Comparison of ENCODE assay signal across 8 cellular contexts in genomic region chr7:159143780-159144755, GRCh38. TPM values are rescaled to one million over a fixed set of nuclear protein-coding genes. Genes with fewer than 3 reads are reported as not detected.
DNase-seq lines count a peak whose midpoint lies in the region; ATAC-seq and TF ChIP-seq lines count a peak whose summit lies in the region.

No MANE protein-coding gene starts in this region.

- no peak overlapping the region for H3K9ac ChIP-seq in colonic mucosa (ENCODE audit: low read depth in 2 of 2, low read length in 2 of 2)

- H3K9me3 ChIP-seq in colonic mucosa = no peaks in the 10 kb centered on the region
- H3K9me3 ChIP-seq in mucosa of descending colon = no peaks in the 10 kb centered on the region
- no peaks in the 10 kb centered on the region for H3K9me3 ChIP-seq in thyroid gland

- H3K36me3 ChIP-seq in colonic mucosa (no peaks in the 10 kb centered on the region), mucosa of descending colon (ENCODE audit: low read depth) (no peaks in the 10 kb centered on the region), thyroid gland (no peaks in the 10 kb centered on the region)

- peaks cover 30% of the 10 kb centered on the region for H3K27me3 Mint-ChIP-seq in activated CD4-positive, alpha-beta T cell treated with anti-CD3 and anti-CD28 coated beads, Interleukin-2, amount 10 ng/mL, durations not matched to agents 24 days and 14 days

- TF ChIP-seq POLR2A in thyroid gland (IDR thresholded peaks at IDR 0.05) = no peak

- H3K27me3 ChIP-seq in colonic mucosa (peaks cover 29% of the 10 kb centered on the region), thyroid gland (peaks cover 10% of the 10 kb centered on the region)

- H3K4me3 ChIP-seq in colonic mucosa (peak overlapping the region; percentile 31), mucosa of descending colon (no peak overlapping the region), thyroid gland (replicated peaks in 1 of 3) (peak overlapping the region in 2 of 3 donors; percentile 8 to 23)

- H3K4me3 Mint-ChIP-seq in activated CD4-positive, alpha-beta T cell treated with anti-CD3 and anti-CD28 coated beads, Interleukin-2, amount 10 ng/mL, durations not matched to agents 24 days and 14 days = peak overlapping the region; percentile 73

- no peaks in the 10 kb centered on the region for H3K9me3 Mint-ChIP-seq in activated CD4-positive, alpha-beta T cell treated with anti-CD3 and anti-CD28 coated beads, Interleukin-2, amount 10 ng/mL, durations not matched to agents 24 days and 14 days

- H3K27ac Mint-ChIP-seq in activated CD4-positive, alpha-beta T cell treated with anti-CD3 and anti-CD28 coated beads, Interleukin-2, amount 10 ng/mL, durations not matched to agents 24 days and 14 days = no peak overlapping the region

- intact Hi-C loops in activated CD4-positive, alpha-beta T cell treated with anti-CD3 and anti-CD28 coated beads, Interleukin-2, amount 10 ng/mL, durations not matched to agents 24 days and 14 days (cut with micrococcal nuclease) = loop anchor here (2.0 to 10.0 kb wide), 2 partner anchors 53 to 139 kb away; no protein-coding TSS in a partner anchor
- intact Hi-C loops in colonic mucosa (cut with DNase I) = no loop called here
- intact Hi-C loops in mucosa of descending colon (cut with DNase I, micrococcal nuclease) = no loop called here
- intact Hi-C loops in thyroid gland (cut with DNase I) = no loop called here

- H3K27ac ChIP-seq in colonic mucosa (no peak overlapping the region), thyroid gland (no peak overlapping the region)

- H3K4me1 ChIP-seq in colonic mucosa (no peaks in the 10 kb centered on the region), mucosa of descending colon (ENCODE audit: low read depth) (peaks cover 10% of the 10 kb centered on the region), thyroid gland (peaks cover 7 to 19% of the 10 kb centered on the region in 2 donors)

- ATAC-seq in mucosa of descending colon (peak; percentile 30), GM18858 (IDR thresholded peaks at IDR 0.05; ENCODE audit: unreplicated experiment) (no peak)

- 3 to 5% methylated on average over 42 to 46 of the region's 97 CpGs for WGBS in thyroid gland, 2 donors

- DNase-seq in activated CD4-positive, alpha-beta T cell treated with anti-CD3 and anti-CD28 coated beads, Interleukin-2, amount 10 ng/mL, durations not matched to agents 24 days and 14 days = peak; percentile 68
- DNase-seq in activated CD4-positive, alpha-beta T cell treated with anti-CD3 and anti-CD28 coated beads for 1 hour = no peak
- DNase-seq in colonic mucosa (no peak), mucosa of descending colon (peak in 1 of 3 donors; percentile 8), thyroid gland (no peak), NOMO-1 (lab: John Stamatoyannopoulos, UW; ENCODE audit: unreplicated experiment in 2 of 2) (no peak), dermis blood vessel endothelial cell (no peak)

- TF ChIP-seq CTCF in colonic mucosa (IDR thresholded peaks at IDR 0.05) = no peak
- TF ChIP-seq CTCF in mucosa of descending colon (IDR thresholded peaks at IDR 0.05) = no peak
- no peak for TF ChIP-seq CTCF in thyroid gland (IDR thresholded peaks at IDR 0.05)

- peaks cover 3% of the 10 kb centered on the region for H3K4me1 Mint-ChIP-seq in activated CD4-positive, alpha-beta T cell treated with anti-CD3 and anti-CD28 coated beads, Interleukin-2, amount 10 ng/mL, durations not matched to agents 24 days and 14 days

- H3K36me3 Mint-ChIP-seq in activated CD4-positive, alpha-beta T cell treated with anti-CD3 and anti-CD28 coated beads, Interleukin-2, amount 10 ng/mL, durations not matched to agents 24 days and 14 days (ENCODE audit: low read depth) = no peaks in the 10 kb centered on the region

RNA-seq across cellular contexts. Expression of gene VIPR2, which starts 0.6 kb away (rescaled TPM):
- 1.6 and 1.7 TPM in 2 replicates for total RNA-seq in activated CD4-positive, alpha-beta T cell treated with anti-CD3 and anti-CD28 coated beads, Interleukin-2, amount 10 ng/mL, durations not matched to agents 24 days and 14 days
- total RNA-seq in colonic mucosa = 1 to 10 TPM in 1 of 2 donors, under 1 TPM in 1; 0.37 to 1.3 TPM
- 10 to 100 TPM in 1 of 3 donors, 1 to 10 TPM in 1, under 1 TPM in 1; 0.58 to 19.8 (median 2.4) TPM for total RNA-seq in mucosa of descending colon
- total RNA-seq in thyroid gland = under 1 TPM in 2 of 4 donors, not detected in 2; 0.33 to 0.56 TPM
- total RNA-seq in dermis blood vessel endothelial cell = not detected in 2 replicates
